ENCODE assay signal across 9 cellular contexts in genomic region chr17:49261540-49261939, GRCh38. TPM values are rescaled to one million over a fixed set of nuclear protein-coding genes. Genes with fewer than 3 reads are reported as not detected.
"Had no signal": no experiment of that assay in that cellular context is flagged by ENCODE, and none has a peak within 500 bp of the region (broad histone marks: within the 10 kb centered on the region; RNA-seq: fewer than 3 reads in every experiment).

No MANE protein-coding gene starts in this region.

RNA-seq across cellular contexts. Expression of gene PHOSPHO1, which starts 31.0 kb away (rescaled TPM):
- total RNA-seq: colonic mucosa; dermis blood vessel endothelial cell; hepatocyte; kidney epithelial cell; left colon; naive thymus-derived CD8-positive, alpha-beta T cell; osteocyte; transverse colon had no signal

RNA-seq across cellular contexts. Expression of gene GNGT2, which starts 51.2 kb away (rescaled TPM):
- total RNA-seq: cerebellum, hepatocyte, osteocyte had no signal
- polyA plus RNA-seq: hepatocyte had no signal
